In the genomic region with DNA sequence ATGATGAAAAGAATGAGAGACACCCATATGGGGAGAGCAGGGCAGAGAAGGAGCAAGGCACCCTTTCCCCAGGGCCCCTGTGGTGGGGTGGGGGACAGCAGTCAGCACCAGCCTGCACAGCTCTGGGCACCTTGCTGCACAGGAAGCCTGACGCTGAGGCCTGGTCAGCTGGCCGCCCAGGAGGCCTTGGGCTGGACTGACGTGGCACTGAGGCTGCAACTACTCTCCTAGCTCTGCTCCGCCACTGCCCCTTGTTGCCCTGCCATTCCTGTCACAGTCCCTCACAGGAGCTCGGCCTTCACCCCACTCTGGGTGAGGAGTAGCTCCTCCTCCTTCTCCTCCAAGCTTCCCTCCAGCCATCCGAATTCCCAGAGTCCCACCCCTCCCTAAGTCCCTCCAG, we compare ENCODE assay signal across 22 cellular contexts.
DNase-seq lines count a peak whose midpoint lies in the region; ATAC-seq, FAIRE-seq and TF ChIP-seq lines count a peak whose summit lies in the region.
"Had no signal": no experiment of that assay in that cellular context is flagged by ENCODE, and none has a peak within 500 bp of the region (broad histone marks: within the 10 kb centered on the region; RNA-seq: fewer than 3 reads in every experiment).

No MANE protein-coding gene starts in this region.

- peaks cover 4% of the 10 kb centered on the region for H3F3A ChIP-seq in neural progenitor cell (ENCODE audit: low read depth)

- WGBS in H1 (ENCODE audit: extremely low coverage in 1 of 2, insufficient coverage in 1 of 2, insufficient read length in 1 of 2, insufficient replicate concordance in 2 of 2, low coverage in 1 of 2, low lambda C conversion rate in 2 of 2, missing lambda C conversion rate in 1 of 2), 2 experiments, result 59% methylated on average over 6 of the region's 6 CpGs; no CpG with 5 or more reads in 1 of the 2 experiments

- H3K14ac ChIP-seq in H1 (ENCODE audit: insufficient read length), result no peak overlapping the region

- peak overlapping the region; percentile 65 for H3K27ac Mint-ChIP-seq in neural progenitor cell
- H3K27ac Mint-ChIP-seq: CD4-positive, alpha-beta T cell; GM23338; IgD-negative memory B cell had no signal

- ATAC-seq in GM19023 (IDR thresholded peaks at IDR 0.05; ENCODE audit: unreplicated experiment) (no peak), HG03039 (IDR thresholded peaks at IDR 0.05; ENCODE audit: unreplicated experiment) (no peak)
- ATAC-seq: GM23338 had no signal

- TF ChIP-seq POLR2A in H1 (IDR thresholded peaks at IDR 0.05; ENCODE audit: control extremely low read depth in 1 of 2, low read depth in 2 of 2, low read length in 2 of 2), result no peak

- no peak for TF ChIP-seq CTCF in H1 (IDR thresholded peaks at IDR 0.05; ENCODE audit: control extremely low read depth in 1 of 3, insufficient read depth in 1 of 3, low read depth in 1 of 3, low read length in 3 of 3)
- TF ChIP-seq CTCF in neural progenitor cell (IDR thresholded peaks at IDR 0.05), result no peak
- no peak for TF ChIP-seq CTCF in kidney (IDR thresholded peaks at IDR 0.05; ENCODE audit: borderline replicate concordance, extremely low read depth, insufficient read depth)

- H3K23ac ChIP-seq in H1 (ENCODE audit: insufficient read length), result no peak overlapping the region

- H3K4me1 ChIP-seq in H1 (replicated peaks in 1 of 4; ENCODE audit: control insufficient read depth in 3 of 4, insufficient read depth in 4 of 4, low read length in 3 of 4) (peaks cover 0 to 5% (median 2%) of the 10 kb centered on the region in 4 experiments; a peak in 3 of 7 replicates), neural progenitor cell (peaks cover 31% of the 10 kb centered on the region), kidney (ENCODE audit: control insufficient read depth in 1 of 2, insufficient read depth in 1 of 2, low read depth in 1 of 2, low read length in 2 of 2) (peaks cover 7 to 16% of the 10 kb centered on the region in 2 donors)

- H3K79me2 ChIP-seq in H1 (ENCODE audit: control insufficient read depth in 1 of 2, insufficient read depth in 2 of 2, low read length in 2 of 2) (no peaks in the 10 kb centered on the region), neural progenitor cell (ENCODE audit: low read depth) (no peaks in the 10 kb centered on the region)

- H2BK20ac ChIP-seq in H1 (ENCODE audit: low read length), result 0 out of 2 replicates have a peak overlapping the region, but pooled peaks have one; percentile 37

- no peak overlapping the region for H4K8ac ChIP-seq in H1 (ENCODE audit: extremely low read depth, insufficient read depth, low read length)

- H3K23me2 ChIP-seq in H1 (ENCODE audit: low read depth, low read length), result no peaks in the 10 kb centered on the region

- no peak overlapping the region for H3K56ac ChIP-seq in H1 (replicated peaks; ENCODE audit: insufficient read length, low read depth, low read length)

- POLR2A ChIA-PET in H1 (lab: Charles Lee; ENCODE audit: partially characterized antibody), result no interaction called here

- H2AFZ ChIP-seq in H1 (ENCODE audit: low read length) (no peak overlapping the region), neural progenitor cell (replicated peaks) (no peak overlapping the region)
- H2AFZ ChIP-seq: GM23338 had no signal

- FAIRE-seq in H1 (lab: Jason Lieb, UNC) (no peak), kidney (lab: Jason Lieb, UNC) (no peak)
- FAIRE-seq: D721Med had no signal

- no peak for TF ChIP-seq EP300 in H1 (IDR thresholded peaks at IDR 0.05; ENCODE audit: borderline replicate concordance in 1 of 2, low read depth in 2 of 2, low read length in 2 of 2)

- H4K20me1 ChIP-seq in H1 (replicated peaks in 1 of 2; ENCODE audit: control insufficient read depth in 1 of 2, insufficient read depth in 2 of 2, low read length in 2 of 2), result no peaks in the 10 kb centered on the region
- no peaks in the 10 kb centered on the region for H4K20me1 ChIP-seq in neural progenitor cell (ENCODE audit: low read depth)

- H3K27me3 Mint-ChIP-seq in neural progenitor cell (ENCODE audit: insufficient read depth, low read depth), result peaks cover 23% of the 10 kb centered on the region
- H3K27me3 Mint-ChIP-seq: CD4-positive, alpha-beta T cell had no signal

- no peaks in the 10 kb centered on the region for H3K36me3 Mint-ChIP-seq in neural progenitor cell
- H3K36me3 Mint-ChIP-seq: IgD-negative memory B cell had no signal

- H3K36me3 ChIP-seq in H1 (ENCODE audit: control insufficient read depth in 2 of 4, insufficient read depth in 4 of 4, low read length in 3 of 4) (no peaks in the 10 kb centered on the region), neural progenitor cell (no peaks in the 10 kb centered on the region), kidney (ENCODE audit: control insufficient read depth in 1 of 2, insufficient read depth in 2 of 2, low read length in 2 of 2) (no peaks in the 10 kb centered on the region)
- H3K36me3 ChIP-seq: BE2C had no signal

- no peak overlapping the region for H2BK120ac ChIP-seq in H1 (replicated peaks; ENCODE audit: low read depth, low read length)

- no peaks in the 10 kb centered on the region for H3K9me3 Mint-ChIP-seq in neural progenitor cell
- H3K9me3 Mint-ChIP-seq: CD4-positive, alpha-beta T cell; GM23338; IgD-negative memory B cell had no signal

- no peaks in the 10 kb centered on the region for H3K9me3 ChIP-seq in H1 (ENCODE audit: insufficient read depth in 2 of 2, low read depth in 1 of 2, low read length in 1 of 2)
- no peaks in the 10 kb centered on the region for H3K9me3 ChIP-seq in neural progenitor cell (ENCODE audit: low read depth)
- H3K9me3 ChIP-seq in kidney (ENCODE audit: control insufficient read depth in 1 of 2, low read length in 2 of 2), result no peaks in the 10 kb centered on the region
- H3K9me3 ChIP-seq: BE2C had no signal

- no peak overlapping the region for H3K4ac ChIP-seq in H1 (replicated peaks; ENCODE audit: insufficient read length, low read depth, low read length)

- no peak overlapping the region for H3K4me2 ChIP-seq in H1 (ENCODE audit: insufficient read depth in 1 of 2, low read depth in 2 of 2, low read length in 2 of 2)
- no peak overlapping the region for H3K4me2 ChIP-seq in neural progenitor cell
- H3K4me2 ChIP-seq: GM23338 had no signal

- no peak for TF ChIP-seq RAD21 in H1 (IDR thresholded peaks at IDR 0.05 in 1 of 2, conservative IDR thresholded peaks at IDR 0.05 in 1 of 2; ENCODE audit: low read depth in 2 of 2, low read length in 2 of 2)

- intact Hi-C loops in kidney (cut with DNase I), result no loop called here

- peak; percentile 35 for DNase-seq in activated CD8-positive, alpha-beta memory T cell treated with anti-CD3 and anti-CD28 coated beads, Interleukin-2, amount 50 U/mL, for 48 hours
- DNase-seq in activated CD8-positive, alpha-beta memory T cell treated with anti-CD3 and anti-CD28 coated beads, Interleukin-2, amount 50 U/mL, for 4 hours, result no peak
- peak in 1 of 2 experiments; percentile 36 for DNase-seq in H1 (ENCODE audit: low read depth in 1 of 2, low spot score in 2 of 2)
- no peak for DNase-seq in neural progenitor cell (ENCODE audit: low spot score)
- DNase-seq in kidney, result no peak
- DNase-seq: 8988T; ACHN; BE2C; CD4-positive, alpha-beta T cell; HCEC 1CT; NCI-H1048; NCI-H1694; NCI-H2227 treated with DMSO at 0.1 percent for 48 hours; NCI-H526 treated with DMSO at 0.1 percent for 48 hours; RPMI8226; SHP77 had no signal

- H3K9ac ChIP-seq in H1 (replicated peaks in 1 of 4; ENCODE audit: extremely low read depth in 1 of 4, low read depth in 3 of 4, low read length in 3 of 4) (no peak overlapping the region), neural progenitor cell (no peak overlapping the region), kidney (ENCODE audit: low read length in 2 of 2) (no peak overlapping the region)

- no peak overlapping the region for H2AK5ac ChIP-seq in H1 (ENCODE audit: low read depth, low read length)

- H3K4me3 Mint-ChIP-seq in neural progenitor cell, result peak overlapping the region; percentile 36
- H3K4me3 Mint-ChIP-seq: CD4-positive, alpha-beta T cell; GM23338; IgD-negative memory B cell had no signal

- CTCF ChIA-PET in H1 (lab: Charles Lee; ENCODE audit: partially characterized antibody), result interaction anchor here (0.8 to 2.9 kb wide), 5 partner anchors 15 to 471 kb away, joined by 3 to 11 read pairs (median 3); no protein-coding TSS in a partner anchor

- no peak overlapping the region for H2BK5ac ChIP-seq in H1 (ENCODE audit: low read depth, low read length)

- H3K27me3 ChIP-seq in H1 (replicated peaks in 1 of 4; ENCODE audit: control insufficient read depth in 3 of 4, extremely low read depth in 1 of 4, insufficient read depth in 3 of 4, low read length in 3 of 4) (no peaks in the 10 kb centered on the region), neural progenitor cell (no peaks in the 10 kb centered on the region)
- H3K27me3 ChIP-seq: BE2C had no signal

- peak overlapping the region; percentile 55; the same call in 1 of the 2 replicates for H2BK12ac ChIP-seq in H1 (ENCODE audit: low read depth, low read length)

- no peaks in the 10 kb centered on the region for H3K79me1 ChIP-seq in H1 (ENCODE audit: low read depth, low read length)

- no peak overlapping the region for H3K18ac ChIP-seq in H1 (ENCODE audit: extremely low read depth, low read length)

- H4K91ac ChIP-seq in H1 (replicated peaks; ENCODE audit: insufficient read length, low read length), result no peak overlapping the region

- H4K5ac ChIP-seq in H1 (ENCODE audit: insufficient read length, low read depth, low read length), result no peak overlapping the region

- H2BK15ac ChIP-seq in H1 (ENCODE audit: low read length), result no peak overlapping the region; the same call in 1 of the 2 replicates

- H3K4me1 Mint-ChIP-seq in neural progenitor cell, result peaks cover 36% of the 10 kb centered on the region

- no peak overlapping the region for H3K27ac ChIP-seq in H1 (ENCODE audit: low read depth, low read length)
- H3K27ac ChIP-seq in neural progenitor cell, result no peak overlapping the region
- no peak overlapping the region for H3K27ac ChIP-seq in kidney (ENCODE audit: low read depth in 2 of 2, low read length in 2 of 2)
- H3K27ac ChIP-seq: HL-60 had no signal

- H3K4me3 ChIP-seq in H1 (ENCODE audit: extremely low read depth in 1 of 4, insufficient read depth in 2 of 4, low read depth in 3 of 4, low read length in 4 of 4) (no peak overlapping the region), neural progenitor cell (no peak overlapping the region), kidney (ENCODE audit: low read length in 2 of 2) (no peak overlapping the region)
- H3K4me3 ChIP-seq: GM23338 had no signal

TF ChIP-seq in H1, 55 proteins besides CTCF, POLR2A, EP300 and RAD21 (continues in another document):
- TF ChIP-seq BCL11A (IDR thresholded peaks at IDR 0.05; ENCODE audit: low read depth in 2 of 2, low read length in 2 of 2) (no peak), EGR1 (IDR thresholded peaks at IDR 0.05; ENCODE audit: borderline replicate concordance, low read depth, low read length) (no peak), CHD2 (IDR thresholded peaks at IDR 0.05; ENCODE audit: low read length) (no peak), POLR2AphosphoS5 (IDR thresholded peaks at IDR 0.05; ENCODE audit: low read depth, low read length) (no peak), SIN3A (conservative IDR thresholded peaks at IDR 0.05 in 1 of 2, IDR thresholded peaks at IDR 0.05 in 1 of 2; ENCODE audit: low read depth in 1 of 2, low read length in 2 of 2) (no peak), KDM5A (IDR thresholded peaks at IDR 0.05; ENCODE audit: low read length) (no peak)
- TF ChIP-seq, protein P1, sequence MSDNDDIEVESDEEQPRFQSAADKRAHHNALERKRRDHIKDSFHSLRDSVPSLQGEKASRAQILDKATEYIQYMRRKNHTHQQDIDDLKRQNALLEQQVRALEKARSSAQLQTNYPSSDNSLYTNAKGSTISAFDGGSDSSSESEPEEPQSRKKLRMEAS (IDR thresholded peaks at IDR 0.05), result no peak
